Comparison of ENCODE assay signal across 24 cellular contexts in genomic region chr12:114689075-114689994, GRCh38. TPM values are rescaled to one million over a fixed set of nuclear protein-coding genes. Genes with fewer than 3 reads are reported as not detected.
"Had no signal": no experiment of that assay in that cellular context is flagged by ENCODE, and none has a peak within 500 bp of the region (broad histone marks: within the 10 kb centered on the region; RNA-seq: fewer than 3 reads in every experiment).

No MANE protein-coding gene starts in this region.

- H3K27ac Mint-ChIP-seq: activated CD4-positive, alpha-beta memory T cell treated with anti-CD3 and anti-CD28 coated beads, Interleukin-2, amount 10 ng/mL, durations not matched to agents 7 days and 5 days; activated CD4-positive, alpha-beta T cell treated with anti-CD3 and anti-CD28 coated beads, Interleukin-2, amount 10 ng/mL, durations not matched to agents 24 days and 14 days; dendritic cell treated with granulocyte-macrophage colony-stimulating factor and Interleukin-4, amounts not matched to agents 40 ng/mL and 50 ng/mL, for 4 days; memory B cell; stimulated activated effector memory CD8-positive, alpha-beta T cell treated with anti-CD3 and anti-CD28 coated beads, Interleukin-12 subunit alpha, Interleukin-12 subunit beta, amount 100 ng/mL, for 72 hours had no signal

- H3K4me3 ChIP-seq: body of pancreas, esophagus muscularis mucosa, gastroesophageal sphincter, mucosa of descending colon, skin epidermis, stomach, suprapubic skin, upper lobe of left lung had no signal

- H3K9me3 Mint-ChIP-seq: activated CD4-positive, alpha-beta memory T cell treated with anti-CD3 and anti-CD28 coated beads, Interleukin-2, amount 10 ng/mL, durations not matched to agents 7 days and 5 days; dendritic cell treated with granulocyte-macrophage colony-stimulating factor and Interleukin-4, amounts not matched to agents 40 ng/mL and 50 ng/mL, for 4 days; memory B cell; stimulated activated effector memory CD8-positive, alpha-beta T cell treated with anti-CD3 and anti-CD28 coated beads, Interleukin-12 subunit alpha, Interleukin-12 subunit beta, amount 100 ng/mL, for 72 hours had no signal

- DNase-seq: activated CD4-positive, alpha-beta memory T cell treated with anti-CD3 and anti-CD28 coated beads, Interleukin-2, amount 10 ng/mL, durations not matched to agents 7 days and 5 days; activated CD4-positive, alpha-beta T cell treated with anti-CD3 and anti-CD28 coated beads, Interleukin-2, amount 10 ng/mL, durations not matched to agents 24 days and 14 days; activated gamma-delta T cell; activated naive CD4-positive, alpha-beta T cell treated with anti-CD3 and anti-CD28 coated beads, Interleukin-2, amount 50 U/mL, for 16 hours; anterior cingulate cortex; body of pancreas; effector CD4-positive, alpha-beta T cell; head of caudate nucleus; left colon; mucosa of descending colon; stimulated activated CD4-positive, alpha-beta T cell treated with anti-CD3 and anti-CD28 coated beads, Interleukin-2, amount 100 ng/mL, for 24 hours; stomach; upper lobe of left lung had no signal

- H3K4me2 ChIP-seq: SK-N-SH had no signal

- ATAC-seq: activated CD4-positive, CD25-positive, alpha-beta regulatory T cell treated with anti-CD3 and anti-CD28 coated beads, Interleukin-2, amount 50 U/mL, for 24 hours; body of pancreas; gastroesophageal sphincter; left colon; mucosa of descending colon; stimulated activated effector memory CD8-positive, alpha-beta T cell treated with anti-CD3 and anti-CD28 coated beads, Interleukin-12 subunit alpha, Interleukin-12 subunit beta, amount 100 ng/mL, for 72 hours had no signal

- H3K9ac ChIP-seq: SK-N-SH had no signal

- H3K27ac ChIP-seq: body of pancreas, esophagus muscularis mucosa, gastroesophageal sphincter, skin epidermis, stomach, suprapubic skin, upper lobe of left lung, VCaP had no signal

- H3K9me3 ChIP-seq: body of pancreas, esophagus muscularis mucosa, gastroesophageal sphincter, mucosa of descending colon, SK-N-SH, stomach, suprapubic skin, upper lobe of left lung had no signal

- H3K36me3 ChIP-seq: esophagus muscularis mucosa, gastroesophageal sphincter, stomach, suprapubic skin, upper lobe of left lung had no signal

- H3K4me3 Mint-ChIP-seq: activated CD4-positive, alpha-beta memory T cell treated with anti-CD3 and anti-CD28 coated beads, Interleukin-2, amount 10 ng/mL, durations not matched to agents 7 days and 5 days; activated CD4-positive, alpha-beta T cell treated with anti-CD3 and anti-CD28 coated beads, Interleukin-2, amount 10 ng/mL, durations not matched to agents 24 days and 14 days; dendritic cell treated with granulocyte-macrophage colony-stimulating factor and Interleukin-4, amounts not matched to agents 40 ng/mL and 50 ng/mL, for 4 days; memory B cell; stimulated activated effector memory CD8-positive, alpha-beta T cell treated with anti-CD3 and anti-CD28 coated beads, Interleukin-12 subunit alpha, Interleukin-12 subunit beta, amount 100 ng/mL, for 72 hours had no signal

- H3K36me3 Mint-ChIP-seq: stimulated activated effector memory CD8-positive, alpha-beta T cell treated with anti-CD3 and anti-CD28 coated beads, Interleukin-12 subunit alpha, Interleukin-12 subunit beta, amount 100 ng/mL, for 72 hours had no signal

RNA-seq across cellular contexts. Expression of gene TBX3, which starts 5.4 kb away (rescaled TPM):
- total RNA-seq: activated CD4-positive, alpha-beta memory T cell treated with anti-CD3 and anti-CD28 coated beads, Interleukin-2, amount 10 ng/mL, durations not matched to agents 7 days and 5 days; activated CD4-positive, alpha-beta T cell treated with anti-CD3 and anti-CD28 coated beads, Interleukin-2, amount 10 ng/mL, durations not matched to agents 24 days and 14 days; T-helper 2 cell treated with Interferon-gamma antibody and Interleukin-4, amounts not matched to agents 100 ng/mL and 5 ng/mL, for 36 hours had no signal
